In genomic region chr6:28141500-28142329, GRCh38 we compare ENCODE assay signal across 8 cellular contexts. TPM values are rescaled to one million over a fixed set of nuclear protein-coding genes. Genes with fewer than 3 reads are reported as not detected.
DNase-seq lines count a peak whose midpoint lies in the region; ATAC-seq and TF ChIP-seq lines count a peak whose summit lies in the region.

ZKSCAN8 (plus strand) TSS chr6:28141883; CDS start chr6:28148408, 6,525 bp downstream.

- H3K36me3 ChIP-seq in BJ (ENCODE audit: control insufficient read depth, insufficient read depth, low read length) = peaks cover 2% of the 10 kb centered on the region; the same call in 1 of the 2 replicates

- H3K4me1 Mint-ChIP-seq in activated CD4-positive, alpha-beta T cell treated with anti-CD3 and anti-CD28 coated beads for 36 hours = peaks cover 59% of the 10 kb centered on the region

- H3K36me3 Mint-ChIP-seq in activated CD4-positive, alpha-beta T cell treated with anti-CD3 and anti-CD28 coated beads for 36 hours (ENCODE audit: low read depth) = peaks cover 24% of the 10 kb centered on the region

- CTCF ChIA-PET in BJ (lab: Yijun Ruan, JAX) = interaction anchor here (1.1 to 3.0 kb wide), 2 partner anchors 11 to 214 kb away, joined by 3 to 14 read pairs; no protein-coding TSS in a partner anchor
- CTCF ChIA-PET in activated CD4-positive, alpha-beta T cell treated with anti-CD3 and anti-CD28 coated beads for 36 hours (lab: Charles Lee) = interaction anchor here (0.6 to 2.2 kb wide), 9 partner anchors 14 to 1763 kb away, joined by 3 to 9 read pairs (median 3); no protein-coding TSS in a partner anchor

- H3K27me3 Mint-ChIP-seq in activated CD4-positive, alpha-beta T cell treated with anti-CD3 and anti-CD28 coated beads for 36 hours = no peaks in the 10 kb centered on the region

- TF ChIP-seq CTCF in BJ (IDR thresholded peaks at IDR 0.05; ENCODE audit: insufficient read depth, low read depth, low read length) = no peak
- TF ChIP-seq CTCF in choroid plexus epithelial cell (conservative IDR thresholded peaks at IDR 0.05; ENCODE audit: low read depth, low read length) = peak; percentile 20

- H3K27ac Mint-ChIP-seq in activated CD4-positive, alpha-beta T cell treated with anti-CD3 and anti-CD28 coated beads for 36 hours = peak within 1 kb of the TSS; percentile 90

- H3K27me3 ChIP-seq in BJ (ENCODE audit: control insufficient read depth, insufficient read depth, low read length) = no peaks in the 10 kb centered on the region

- H3K4me3 Mint-ChIP-seq in activated CD4-positive, alpha-beta T cell treated with anti-CD3 and anti-CD28 coated beads for 36 hours = peak within 1 kb of the TSS; percentile 94

- peak within 1 kb of the TSS; percentile 61 for H3K4me3 ChIP-seq in BJ (ENCODE audit: low read depth, low read length)
- peak within 1 kb of the TSS; percentile 89 for H3K4me3 ChIP-seq in choroid plexus epithelial cell (ENCODE audit: low read depth, low read length)

- POLR2A ChIA-PET in BJ (lab: Charles Lee) = interaction anchor here (0.9 to 1.0 kb wide), 2 partner anchors 17 to 77 kb away, joined by 3 read pairs; no protein-coding TSS in a partner anchor
- POLR2A ChIA-PET in activated CD4-positive, alpha-beta T cell treated with anti-CD3 and anti-CD28 coated beads for 36 hours (lab: Charles Lee) = interaction anchor here (0.5 to 1.4 kb wide), 8 partner anchors 19 to 868 kb away, joined by 3 to 5 read pairs (median 4); partner anchors contain the start of genes PGBD1, ZKSCAN3, ZKSCAN4 and ZSCAN26

- intact Hi-C loops in activated CD4-positive, alpha-beta T cell treated with anti-CD3 and anti-CD28 coated beads for 36 hours (cut with DNase I, micrococcal nuclease) = loop anchor here (1.0 kb wide), 4 partner anchors 17 to 126 kb away; partner anchors contain the start of genes ZKSCAN4 (in 1 of the 2), ZSCAN16 (in 1 of the 2) and ZSCAN26 (in 1 of the 2)

- no peaks in the 10 kb centered on the region for H3K9me3 Mint-ChIP-seq in activated CD4-positive, alpha-beta T cell treated with anti-CD3 and anti-CD28 coated beads for 36 hours (ENCODE audit: low read depth)

- ATAC-seq in GM19324 (IDR thresholded peaks at IDR 0.05; ENCODE audit: low FRiP score, unreplicated experiment) = peak; percentile 85
- peak; percentile 54 for ATAC-seq in HG03457 (IDR thresholded peaks at IDR 0.05; ENCODE audit: unreplicated experiment)
- peak; percentile 75 for ATAC-seq in activated CD4-positive, alpha-beta T cell treated with anti-CD3 and anti-CD28 coated beads for 36 hours

- DNase-seq in BJ (ENCODE audit: low read depth) (no peak), NCI-H524 treated with DMSO at 0.1 percent for 48 hours (lab: John Stamatoyannopoulos, UW) (peak; percentile 84), choroid plexus epithelial cell (ENCODE audit: low read depth) (peak; percentile 89), kidney glomerular epithelial cell (lab: John Stamatoyannopoulos, UW) (peak; percentile 83)
- DNase-seq in activated CD4-positive, alpha-beta T cell treated with anti-CD3 and anti-CD28 coated beads for 36 hours = peak; percentile 89
- DNase-seq in stimulated activated CD4-positive, alpha-beta T cell treated with anti-CD3 and anti-CD28 coated beads, Interleukin-1b, Interleukin-23, amount 100 ng/mL, for 4 hours (ENCODE audit: low read depth in 2 of 2) = peak; percentile 57 to 58

RNA-seq across cellular contexts. Expression of gene ZKSCAN8, which starts in this region (rescaled TPM):
- polyA plus RNA-seq in BJ (2011; rRNA removed) = 5.5 and 8.3 TPM in 2 replicates
- 13.7 and 19.1 TPM in 2 replicates for polyA minus RNA-seq in BJ (2011; rRNA and poly(A)+ RNA removed)
- total RNA-seq in activated CD4-positive, alpha-beta T cell treated with anti-CD3 and anti-CD28 coated beads for 36 hours = 10 to 100 TPM; 17.5 to 20.7 TPM
